Comparison of ENCODE assay signal across 19 cellular contexts in genomic region chr12:1880876-1881275, GRCh38. TPM values are rescaled to one million over a fixed set of nuclear protein-coding genes. Genes with fewer than 3 reads are reported as not detected.
"Had no signal": no experiment of that assay in that cellular context is flagged by ENCODE, and none has a peak within 500 bp of the region (broad histone marks: within the 10 kb centered on the region; RNA-seq: fewer than 3 reads in every experiment).

No MANE protein-coding gene starts in this region.

- H3K4me1 ChIP-seq: prostate gland, right lobe of liver, transverse colon had no signal

- H3K36me3 Mint-ChIP-seq: activated CD4-positive, alpha-beta memory T cell treated with anti-CD3 and anti-CD28 coated beads for 36 hours; activated naive CD4-positive, alpha-beta T cell treated with anti-CD3 and anti-CD28 coated beads, Interleukin-2, amount 10 ng/mL, durations not matched to agents 7 days and 5 days; natural killer cell treated with Interleukin-12 subunit alpha and Interleukin-12 subunit beta and Interleukin-15 and Interleukin-18, amount 100 ng/mL, for 72 hours; WTC11 had no signal

- H3K27me3 Mint-ChIP-seq: activated naive CD4-positive, alpha-beta T cell treated with anti-CD3 and anti-CD28 coated beads, Interleukin-2, amount 10 ng/mL, durations not matched to agents 7 days and 5 days had no signal

- H3K27ac Mint-ChIP-seq: activated CD4-positive, alpha-beta memory T cell treated with anti-CD3 and anti-CD28 coated beads for 36 hours; activated naive CD4-positive, alpha-beta T cell treated with anti-CD3 and anti-CD28 coated beads, Interleukin-2, amount 10 ng/mL, durations not matched to agents 7 days and 5 days; activated T-helper 17 cell treated with anti-CD3 and anti-CD28 coated beads, Interleukin-2, amount 50 U/mL, for 72 hours; natural killer cell treated with Interleukin-12 subunit alpha and Interleukin-12 subunit beta and Interleukin-15 and Interleukin-18, amount 100 ng/mL, for 72 hours; WTC11 had no signal

- H3K27me3 ChIP-seq: right lobe of liver, transverse colon had no signal

- H3K4me2 ChIP-seq: smooth muscle cell had no signal

- H3K9me3 Mint-ChIP-seq: activated CD4-positive, alpha-beta memory T cell treated with anti-CD3 and anti-CD28 coated beads for 36 hours; activated naive CD4-positive, alpha-beta T cell treated with anti-CD3 and anti-CD28 coated beads, Interleukin-2, amount 10 ng/mL, durations not matched to agents 7 days and 5 days; activated T-helper 17 cell treated with anti-CD3 and anti-CD28 coated beads, Interleukin-2, amount 50 U/mL, for 72 hours; natural killer cell treated with Interleukin-12 subunit alpha and Interleukin-12 subunit beta and Interleukin-15 and Interleukin-18, amount 100 ng/mL, for 72 hours; WTC11 had no signal

- H3K4me1 Mint-ChIP-seq: activated naive CD4-positive, alpha-beta T cell treated with anti-CD3 and anti-CD28 coated beads, Interleukin-2, amount 10 ng/mL, durations not matched to agents 7 days and 5 days; activated T-helper 17 cell treated with anti-CD3 and anti-CD28 coated beads, Interleukin-2, amount 50 U/mL, for 72 hours; WTC11 had no signal

- H3K27ac ChIP-seq: dorsolateral prefrontal cortex, prostate gland, right lobe of liver, transverse colon had no signal

- ATAC-seq: activated T-helper 17 cell treated with anti-CD3 and anti-CD28 coated beads, Interleukin-2, amount 50 U/mL, for 72 hours; natural killer cell treated with Interleukin-12 subunit alpha and Interleukin-12 subunit beta and Interleukin-15 and Interleukin-18, amount 100 ng/mL, for 72 hours; right lobe of liver; stimulated activated naive CD8-positive, alpha-beta T cell treated with anti-CD3 and anti-CD28 coated beads, Interleukin-15, Interleukin-2, amounts not matched to agents 100 U/mL and 50 U/mL, for 24 hours; WTC11 had no signal

- DNase-seq: activated CD4-positive, alpha-beta memory T cell treated with anti-CD3 and anti-CD28 coated beads for 36 hours; activated naive CD4-positive, alpha-beta T cell treated with anti-CD3 and anti-CD28 coated beads, Interleukin-2, amount 10 ng/mL, durations not matched to agents 7 days and 5 days; dorsolateral prefrontal cortex; hypothalamus; mesendoderm; occipital lobe; stimulated activated CD4-positive, alpha-beta T cell treated with anti-CD3 and anti-CD28 coated beads, Interleukin-4, amount 100 ng/mL, for 4 hours; stimulated activated CD8-positive, alpha-beta memory T cell treated with anti-CD3 and anti-CD28 coated beads, Interleukin-4, amount 100 ng/mL, for 48 hours; stimulated activated naive CD8-positive, alpha-beta T cell treated with anti-CD3 and anti-CD28 coated beads, Interleukin-15, Interleukin-2, amounts not matched to agents 100 U/mL and 50 U/mL, for 24 hours; T-helper 2 cell; transverse colon had no signal

- H3K9me3 ChIP-seq: prostate gland, right lobe of liver, transverse colon had no signal

- FAIRE-seq: astrocyte, endometrium had no signal

- H3K4me3 Mint-ChIP-seq: activated CD4-positive, alpha-beta memory T cell treated with anti-CD3 and anti-CD28 coated beads for 36 hours; activated naive CD4-positive, alpha-beta T cell treated with anti-CD3 and anti-CD28 coated beads, Interleukin-2, amount 10 ng/mL, durations not matched to agents 7 days and 5 days; activated T-helper 17 cell treated with anti-CD3 and anti-CD28 coated beads, Interleukin-2, amount 50 U/mL, for 72 hours; natural killer cell treated with Interleukin-12 subunit alpha and Interleukin-12 subunit beta and Interleukin-15 and Interleukin-18, amount 100 ng/mL, for 72 hours; WTC11 had no signal

RNA-seq across cellular contexts. Expression of gene CACNA2D4, which starts 37.6 kb away (rescaled TPM):
- total RNA-seq: occipital lobe, smooth muscle cell had no signal
